Comparison of ENCODE assay signal across 28 cellular contexts in genomic region chr7:155333346-155334234, GRCh38. TPM values are rescaled to one million over a fixed set of nuclear protein-coding genes. Genes with fewer than 3 reads are reported as not detected.
DNase-seq lines count a peak whose midpoint lies in the region; ATAC-seq and TF ChIP-seq lines count a peak whose summit lies in the region.
"Had no signal": no experiment of that assay in that cellular context is flagged by ENCODE, and none has a peak within 500 bp of the region (broad histone marks: within the 10 kb centered on the region; RNA-seq: fewer than 3 reads in every experiment).

No MANE protein-coding gene starts in this region.

- H3K27me3 ChIP-seq in DND-41 (ENCODE audit: insufficient read depth, low read length, poor library complexity) (no peaks in the 10 kb centered on the region), foreskin keratinocyte (peaks cover 6% of the 10 kb centered on the region)
- H3K27me3 ChIP-seq: MG63 had no signal

- H3K9ac ChIP-seq in DND-41 (ENCODE audit: low read depth, low read length), result 0 out of 2 replicates have a peak overlapping the region, but pooled peaks have one; percentile 4

- H3K27ac ChIP-seq in DND-41 (ENCODE audit: low read length) (peak overlapping the region; percentile 66), foreskin keratinocyte (no peak overlapping the region)
- H3K27ac ChIP-seq: left ventricle myocardium inferior, suprapubic skin had no signal

- peak overlapping the region; percentile 43 for H3K4me2 ChIP-seq in DND-41 (ENCODE audit: insufficient read depth, low read length)

- H3K79me2 ChIP-seq in DND-41 (ENCODE audit: insufficient read depth, low read length), result no peaks in the 10 kb centered on the region

- H2AFZ ChIP-seq in DND-41 (ENCODE audit: low read depth, low read length), result no peak overlapping the region

- peaks cover 8% of the 10 kb centered on the region for H3K9me3 ChIP-seq in DND-41 (ENCODE audit: insufficient read depth, low read length, severe bottlenecking)
- H3K9me3 ChIP-seq: BE2C, Caco-2, left ventricle myocardium inferior, MG63, suprapubic skin had no signal

- H3K4me1 ChIP-seq in DND-41 (ENCODE audit: insufficient read depth, low read length), result peaks cover 42% of the 10 kb centered on the region
- no peaks in the 10 kb centered on the region for H3K4me1 ChIP-seq in foreskin keratinocyte
- H3K4me1 ChIP-seq: BE2C, Caco-2, left ventricle myocardium inferior, suprapubic skin had no signal

- no peaks in the 10 kb centered on the region for H3K36me3 ChIP-seq in DND-41 (ENCODE audit: insufficient read depth, low read length)
- H3K36me3 ChIP-seq: BE2C, left ventricle myocardium inferior, MG63, suprapubic skin had no signal

- peaks cover 7% of the 10 kb centered on the region; the same call in 1 of the 2 replicates for H4K20me1 ChIP-seq in DND-41 (ENCODE audit: insufficient read depth, low read length)

- ATAC-seq in DND-41 (ENCODE audit: insufficient read depth, low read depth) (peak; percentile 92), foreskin keratinocyte (peak; percentile 56), HG03196 (IDR thresholded peaks at IDR 0.05; ENCODE audit: unreplicated experiment) (no peak)
- ATAC-seq: activated T-helper 17 cell treated with anti-CD3 and anti-CD28 coated beads, Interleukin-2, amount 50 U/mL, for 72 hours; natural killer cell; Right ventricle myocardium inferior had no signal

- no peak for TF ChIP-seq CTCF in DND-41 (IDR thresholded peaks at IDR 0.05; ENCODE audit: borderline replicate concordance, extremely low read depth, low read length, poor library complexity, severe bottlenecking)
- TF ChIP-seq CTCF in foreskin keratinocyte (conservative IDR thresholded peaks at IDR 0.05), result no peak
- TF ChIP-seq CTCF in GM20000 (IDR thresholded peaks at IDR 0.05; ENCODE audit: extremely low read depth, missing control alignments), result no peak

- DNase-seq in NCI-H510A treated with DMSO at 0.1 percent for 48 hours (lab: John Stamatoyannopoulos, UW) (peak; percentile 5), NCI-H510A (lab: John Stamatoyannopoulos, UW) (no peak), DND-41 (peak; percentile 71), NCI-H2171 (lab: John Stamatoyannopoulos, UW) (peak; percentile 82), foreskin keratinocyte (no peak), GM20000 (ENCODE audit: low spot score) (no peak), NCI-H1930 (lab: John Stamatoyannopoulos, UW) (no peak)
- DNase-seq: activated B cell treated with CpG ODN at 0.5 μM for 24 hours; activated CD4-positive, alpha-beta T cell treated with anti-CD3 and anti-CD28 coated beads, Interleukin-2, amount 50 U/mL, for 4 hours; activated CD8-positive, alpha-beta memory T cell treated with anti-CD3 and anti-CD28 coated beads, Interleukin-2, amount 50 U/mL, for 4 hours; aorta; BE2C; Caco-2; caudate nucleus; HCEC 1CT; IMR-90; left ventricle myocardium inferior; MG63; natural killer cell; NCI-H1694; OCI-M1; small intestine; stimulated activated CD4-positive, alpha-beta T cell treated with anti-CD3 and anti-CD28 coated beads, Interleukin-2, amount 100 ng/mL, for 24 hours; T1000 had no signal

- no peak overlapping the region for H3K4me3 ChIP-seq in DND-41 (ENCODE audit: low read depth in 1 of 2, low read length in 2 of 2)
- H3K4me3 ChIP-seq: left ventricle myocardium inferior, MG63, suprapubic skin had no signal

RNA-seq across cellular contexts. Expression of gene INSIG1, which starts 35.9 kb away (rescaled TPM):
- 184 and 210 TPM in 2 replicates for total RNA-seq in foreskin keratinocyte
- 88.5 and 92.0 TPM in 2 replicates for polyA plus RNA-seq in foreskin keratinocyte

Comparison
In these comparisons a context has a peak if more than half of its experiments do, and no peak if none do; other contexts are left out.
1. DNase-seq: peak in NCI-H510A treated with DMSO at 0.1 percent for 48 hours (single experiment), DND-41 (single experiment) and NCI-H2171 (single experiment); none in NCI-H510A (single experiment), foreskin keratinocyte (0 of 2), GM20000 (single experiment) and NCI-H1930 (0 of 2).